Comparison of ENCODE assay signal across 1 cellular context in genomic region chr16:75464130-75464918, GRCh38.
TF ChIP-seq lines count a peak whose summit lies in the region.

Gene TMEM170A (minus strand): TSS chr16:75464689. CDS start chr16:75464600, 89 bp downstream.

TF ChIP-seq in HepG2, 621 proteins besides CTCF, POLR2A, EP300 and RAD21 (continued from another document and continues in another):
- peak; percentile 81 for TF ChIP-seq ZNF431 (CRISPR knock-in tag; IDR thresholded peaks at IDR 0.05; ENCODE audit: borderline replicate concordance, low read depth)
- TF ChIP-seq ZNF589 (CRISPR knock-in tag; conservative IDR thresholded peaks at IDR 0.05) = peak; percentile 93
- peak; percentile 92 for TF ChIP-seq HES4 (CRISPR knock-in tag; IDR thresholded peaks at IDR 0.05; ENCODE audit: borderline replicate concordance)
- TF ChIP-seq ZNF607 (CRISPR knock-in tag; IDR thresholded peaks at IDR 0.05; ENCODE audit: borderline replicate concordance) = peak; percentile 87
- peak; percentile 93 for TF ChIP-seq E2F1 (CRISPR knock-in tag; IDR thresholded peaks at IDR 0.05)
- peak; percentile 73; the same call in 1 of the 2 replicates for TF ChIP-seq TIGD3 (CRISPR knock-in tag; IDR thresholded peaks at IDR 0.05; ENCODE audit: borderline replicate concordance)
- peak; percentile 98 for TF ChIP-seq ZMYM4 (CRISPR knock-in tag; IDR thresholded peaks at IDR 0.05)
- peak; percentile 73; the same call in 1 of the 2 replicates for TF ChIP-seq CREB3 (CRISPR knock-in tag; IDR thresholded peaks at IDR 0.05)
- 0 out of 2 replicates have a peak, but pooled peaks have one; percentile 80 for TF ChIP-seq ZNF564 (CRISPR knock-in tag; IDR thresholded peaks at IDR 0.05)
- no peak for TF ChIP-seq PAF1 (CRISPR knock-in tag; IDR thresholded peaks at IDR 0.05)
- TF ChIP-seq ZSCAN31 (CRISPR knock-in tag; IDR thresholded peaks at IDR 0.05; ENCODE audit: low read depth) = peak; percentile 98
- peak; percentile 55 for TF ChIP-seq ZNF143 (CRISPR knock-in tag; IDR thresholded peaks at IDR 0.05)
- no peak for TF ChIP-seq ZNF17 (CRISPR knock-in tag; IDR thresholded peaks at IDR 0.05)
- peak; percentile 90; the same call in 1 of the 2 replicates for TF ChIP-seq ZNF567 (CRISPR knock-in tag; IDR thresholded peaks at IDR 0.05; ENCODE audit: borderline replicate concordance)
- TF ChIP-seq TRIM24 (CRISPR knock-in tag; IDR thresholded peaks at IDR 0.05) = no peak
- peak; percentile 29 for TF ChIP-seq BRF2 (CRISPR knock-in tag; IDR thresholded peaks at IDR 0.05)
- TF ChIP-seq ARID3A (IDR thresholded peaks at IDR 0.05; ENCODE audit: low read depth, low read length) = peak; percentile 76; the same call in 1 of the 2 replicates
- peak; percentile 93 for TF ChIP-seq ZNF614 (CRISPR knock-in tag; IDR thresholded peaks at IDR 0.05; ENCODE audit: borderline replicate concordance)
- 0 out of 2 replicates have a peak, but pooled peaks have one; percentile 81 for TF ChIP-seq ZNF234 (CRISPR knock-in tag; conservative IDR thresholded peaks at IDR 0.05)
- peak; percentile 56; the same call in 1 of the 2 replicates for TF ChIP-seq SNAI1 (CRISPR knock-in tag; IDR thresholded peaks at IDR 0.05; ENCODE audit: borderline replicate concordance)
- TF ChIP-seq KAT7 (CRISPR knock-in tag; IDR thresholded peaks at IDR 0.05; ENCODE audit: borderline replicate concordance) = peak; percentile 89; the same call in 1 of the 2 replicates
- peak; percentile 98 for TF ChIP-seq REPIN1 (CRISPR knock-in tag; IDR thresholded peaks at IDR 0.05; ENCODE audit: borderline replicate concordance, low read depth)
- peak; percentile 87 for TF ChIP-seq ZNF770 (CRISPR knock-in tag; IDR thresholded peaks at IDR 0.05)
- TF ChIP-seq ERF (CRISPR knock-in tag; IDR thresholded peaks at IDR 0.05) = peak; percentile 91
- TF ChIP-seq ZNF550 (CRISPR knock-in tag; IDR thresholded peaks at IDR 0.05; ENCODE audit: borderline replicate concordance) = no peak; the same call in 1 of the 2 replicates
- TF ChIP-seq ZNF343 (CRISPR knock-in tag; IDR thresholded peaks at IDR 0.05) = no peak
- TF ChIP-seq PHF8 (CRISPR knock-in tag; IDR thresholded peaks at IDR 0.05) = peak; percentile 98
- peak; percentile 96 for TF ChIP-seq NR0B2 (CRISPR knock-in tag; IDR thresholded peaks at IDR 0.05)
- peak; percentile 87 for TF ChIP-seq MEF2D (CRISPR knock-in tag; IDR thresholded peaks at IDR 0.05)
- TF ChIP-seq TEAD2 (CRISPR knock-in tag; IDR thresholded peaks at IDR 0.05) = no peak
- no peak for TF ChIP-seq PTBP1 (IDR thresholded peaks at IDR 0.05; ENCODE audit: low read depth, low read length, poor library complexity, severe bottlenecking)
- no peak for TF ChIP-seq ZNF597 (CRISPR knock-in tag; IDR thresholded peaks at IDR 0.05)
- peak; percentile 90 for TF ChIP-seq CREB1 (IDR thresholded peaks at IDR 0.05)
- peak; percentile 91 for TF ChIP-seq CREB1 (CRISPR knock-in tag; IDR thresholded peaks at IDR 0.05)
- peak; percentile 92 for TF ChIP-seq ZNF563 (CRISPR knock-in tag; IDR thresholded peaks at IDR 0.05)
- peak; percentile 92 for TF ChIP-seq HBP1 (CRISPR knock-in tag; IDR thresholded peaks at IDR 0.05; ENCODE audit: low read depth)
- 0 out of 2 replicates have a peak, but pooled peaks have one; percentile 23 for TF ChIP-seq HOXA9 (CRISPR knock-in tag; IDR thresholded peaks at IDR 0.05; ENCODE audit: borderline replicate concordance)
- TF ChIP-seq KMT2B (CRISPR knock-in tag; IDR thresholded peaks at IDR 0.05) = peak; percentile 95
- no peak; the same call in 1 of the 2 replicates for TF ChIP-seq ZNF318 (CRISPR knock-in tag; IDR thresholded peaks at IDR 0.05)
- peak; percentile 88 for TF ChIP-seq ZNF501 (CRISPR knock-in tag; IDR thresholded peaks at IDR 0.05)
- TF ChIP-seq ARNT2 (CRISPR knock-in tag; IDR thresholded peaks at IDR 0.05; ENCODE audit: low read depth) = peak; percentile 28; the same call in 1 of the 2 replicates
